ENCODE assay signal across 9 cellular contexts in the genomic region with DNA sequence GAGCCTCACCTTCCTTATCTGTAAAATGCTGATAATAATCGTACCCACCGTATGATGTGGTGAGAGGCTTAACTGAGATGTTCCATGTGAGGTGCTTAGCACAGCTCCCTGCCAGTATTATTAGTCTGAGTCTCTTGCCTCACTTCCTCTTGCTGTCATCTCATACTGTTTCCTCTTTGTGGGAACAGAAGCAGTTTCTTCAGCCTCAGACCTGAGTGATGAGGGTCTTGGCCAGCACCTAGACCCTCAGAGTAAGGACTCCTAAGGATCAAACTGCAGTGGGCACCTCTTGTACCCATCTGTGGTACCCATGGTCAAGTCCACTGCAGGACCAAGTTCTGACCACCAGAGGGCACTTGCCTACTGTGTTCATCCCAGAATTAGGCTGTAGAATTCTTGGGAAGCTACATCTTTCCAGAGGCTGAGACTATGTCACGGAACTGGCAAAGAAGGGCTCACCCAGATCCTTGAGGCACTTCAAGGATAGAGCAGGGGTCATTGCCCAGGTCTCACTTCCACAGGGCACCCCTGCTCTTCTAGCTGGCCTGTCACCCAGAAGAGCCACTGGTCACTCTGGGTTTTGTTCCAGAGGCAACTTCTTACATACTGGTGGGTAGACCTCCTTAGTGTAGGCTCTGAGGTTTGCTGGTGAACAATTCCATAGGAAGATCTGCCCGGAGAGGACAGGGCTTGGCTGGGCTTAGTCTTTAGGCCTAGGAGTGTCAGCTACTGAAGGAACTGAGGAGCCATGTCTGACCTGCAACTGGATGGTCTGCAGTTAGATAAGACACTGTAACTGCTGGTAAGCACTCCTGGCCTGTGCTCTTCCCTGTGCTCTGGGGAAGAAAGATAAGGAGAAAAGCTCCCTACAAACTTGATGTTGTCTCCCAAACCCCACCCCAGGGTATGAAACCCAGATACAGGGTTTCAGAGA. TPM values are rescaled to one million over a fixed set of nuclear protein-coding genes. Genes with fewer than 3 reads are reported as not detected.
DNase-seq lines count a peak whose midpoint lies in the region; ATAC-seq and TF ChIP-seq lines count a peak whose summit lies in the region.
"Had no signal": no experiment of that assay in that cellular context is flagged by ENCODE, and none has a peak within 500 bp of the region (broad histone marks: within the 10 kb centered on the region; RNA-seq: fewer than 3 reads in every experiment).

No MANE protein-coding gene starts in this region.

- no peak overlapping the region for H3K4me3 ChIP-seq in mucosa of descending colon

- intact Hi-C loops in mucosa of descending colon (cut with DNase I, micrococcal nuclease): no loop called here

- TF ChIP-seq CTCF in mucosa of descending colon (IDR thresholded peaks at IDR 0.05): peak; percentile 76

- no peaks in the 10 kb centered on the region for H3K9me3 ChIP-seq in mucosa of descending colon

- no peaks in the 10 kb centered on the region for H3K36me3 ChIP-seq in mucosa of descending colon (ENCODE audit: low read depth)

- DNase-seq in Ammon's horn (ENCODE audit: low spot score) (peak; percentile 72), H4 (ENCODE audit: low spot score) (peak; percentile 57), NCI-H82 (lab: John Stamatoyannopoulos, UW) (peak; percentile 74), erythroblast (lab: John Stamatoyannopoulos, UW) (peak; percentile 81 to 91), mucosa of descending colon (peak in 2 of 3 donors; percentile 77 to 91), superior temporal gyrus (ENCODE audit: extremely low spot score) (peak; percentile 93)
- DNase-seq in activated CD8-positive, alpha-beta memory T cell treated with anti-CD3 and anti-CD28 coated beads for 24 hours: peak; percentile 79

- peak; percentile 74 for ATAC-seq in mucosa of descending colon
- ATAC-seq in GM18907 (IDR thresholded peaks at IDR 0.05; ENCODE audit: unreplicated experiment): no peak

- no peak for TF ChIP-seq POLR2A in erythroblast (IDR thresholded peaks at IDR 0.05; ENCODE audit: low read length)

- H3K4me1 ChIP-seq in mucosa of descending colon (ENCODE audit: low read depth): no peaks in the 10 kb centered on the region

RNA-seq across cellular contexts. Expression of a gene that starts 20.6 kb away (rescaled TPM):
- 0.23 TPM in 1 of 2 replicates, not detected in the other for total RNA-seq in H4 (2014; rRNA removed; shearing (Covaris generic))
- total RNA-seq in mucosa of descending colon: 100 to 1,000 TPM in 2 of 3 donors, 10 to 100 TPM in 1; 60.4 to 207 (median 125) TPM
- total RNA-seq: pulmonary artery endothelial cell had no signal

RNA-seq across cellular contexts. Expression of a gene that starts 30.7 kb away (rescaled TPM):
- 0.76 and 1.1 TPM in 2 replicates for total RNA-seq in H4 (2014; rRNA removed; shearing (Covaris generic))
- total RNA-seq in mucosa of descending colon: 10 to 100 TPM in 2 of 3 donors, 1 to 10 TPM in 1; 6.4 to 13.1 (median 10.7) TPM

RNA-seq across cellular contexts. Expression of a gene that starts 52.5 kb away (rescaled TPM):
- 32.1 TPM in 2 replicates for total RNA-seq in H4 (2014; rRNA removed; shearing (Covaris generic))
- 10 to 100 TPM; 19.5 to 24.1 (median 22.8) TPM for total RNA-seq in mucosa of descending colon

Comparison
In these comparisons a context has a peak if more than half of its experiments do, and no peak if none do; other contexts are left out.
1. RNA of a gene that starts 20.6 kb away (total RNA-seq): 60.4 to 207 TPM in mucosa of descending colon; 0.23 TPM in H4; every median in the first group is over 10 times any median in the second.
2. Peak in every context shown above with its lines, with median percentiles within 50 percentile points of each other: DNase-seq.